8 cellular contexts compared by ENCODE assay signal in genomic region chr7:128104109-128104742, GRCh38.
DNase-seq lines count a peak whose midpoint lies in the region; ATAC-seq, FAIRE-seq and TF ChIP-seq lines count a peak whose summit lies in the region.

No MANE protein-coding gene starts in this region.

- DNase-seq in GM12891 (ENCODE audit: insufficient read length, low spot score): peak; percentile 51
- DNase-seq in iPS-NIHi11 (ENCODE audit: low spot score): peak; percentile 74
- DNase-seq in T1000 (lab: John Stamatoyannopoulos, UW): no peak
- DNase-seq in OCI-M1 (lab: John Stamatoyannopoulos, UW): no peak

- peaks cover 19 to 26% of the 10 kb centered on the region in 2 donors for H3K27me3 ChIP-seq in stomach smooth muscle (ENCODE audit: control insufficient read depth in 1 of 2, insufficient read depth in 2 of 2, low read length in 2 of 2)

- peaks cover 2% of the 10 kb centered on the region for H3K27me3 Mint-ChIP-seq in activated naive CD8-positive, alpha-beta T cell

- H3K4me3 ChIP-seq in stomach smooth muscle (ENCODE audit: low read length in 2 of 2): peak overlapping the region; percentile 43 to 49

- no peaks in the 10 kb centered on the region for H3K9me3 Mint-ChIP-seq in activated naive CD8-positive, alpha-beta T cell (ENCODE audit: low read depth)

- peaks cover 59% of the 10 kb centered on the region for H3K4me1 Mint-ChIP-seq in activated naive CD8-positive, alpha-beta T cell (ENCODE audit: low read depth)

- ATAC-seq in HG03432 (IDR thresholded peaks at IDR 0.05; ENCODE audit: unreplicated experiment) (peak; percentile 24), HG03135 (IDR thresholded peaks at IDR 0.05; ENCODE audit: unreplicated experiment) (no peak)

- no peaks in the 10 kb centered on the region for H3K36me3 Mint-ChIP-seq in activated naive CD8-positive, alpha-beta T cell

- no peaks in the 10 kb centered on the region for H3K9me3 ChIP-seq in stomach smooth muscle (ENCODE audit: control insufficient read depth in 2 of 2, low read length in 2 of 2)

- no peak for TF ChIP-seq POLR2A in GM12891 (IDR thresholded peaks at IDR 0.05; ENCODE audit: low read depth, low read length)

- no peak for FAIRE-seq in GM12891 (lab: Jason Lieb, UNC)

- no peaks in the 10 kb centered on the region for H3K36me3 ChIP-seq in stomach smooth muscle (ENCODE audit: control insufficient read depth in 2 of 2, insufficient read depth in 2 of 2, low read length in 2 of 2)

- peaks cover 9% of the 10 kb centered on the region for H3K4me1 ChIP-seq in stomach smooth muscle (ENCODE audit: control insufficient read depth, insufficient read depth, low read length)

- no peak overlapping the region for H3K9ac ChIP-seq in stomach smooth muscle (ENCODE audit: low read length in 2 of 2)

- peak overlapping the region; percentile 19 for H3K27ac Mint-ChIP-seq in activated naive CD8-positive, alpha-beta T cell

- H3K27ac ChIP-seq in stomach smooth muscle (ENCODE audit: low read length): no peak overlapping the region

- H3K4me3 Mint-ChIP-seq in activated naive CD8-positive, alpha-beta T cell: peak overlapping the region; percentile 88

TF ChIP-seq in GM12891, 5 proteins besides CTCF, POLR2A, EP300 and RAD21:
- no peak for TF ChIP-seq SPI1 (IDR thresholded peaks at IDR 0.05; ENCODE audit: low read depth, low read length)
- no peak for TF ChIP-seq PAX5 (IDR thresholded peaks at IDR 0.05; ENCODE audit: insufficient read depth, low read length, severe bottlenecking)
- no peak for TF ChIP-seq TAF1 (IDR thresholded peaks at IDR 0.05; ENCODE audit: low read depth, low read length)
- TF ChIP-seq POU2F2 (IDR thresholded peaks at IDR 0.05; ENCODE audit: low read depth, low read length): no peak
- TF ChIP-seq POLR2AphosphoS5 (IDR thresholded peaks at IDR 0.05; ENCODE audit: low read depth, low read length): no peak; the same call in 1 of the 2 replicates

Comparison
In these comparisons a context has a peak if more than half of its experiments do, and no peak if none do; other contexts are left out.
1. DNase-seq: peak in GM12891 (single experiment) and iPS-NIHi11 (single experiment); none in T1000 (single experiment) and OCI-M1 (single experiment).